16 cellular contexts compared by ENCODE assay signal in the genomic region with DNA sequence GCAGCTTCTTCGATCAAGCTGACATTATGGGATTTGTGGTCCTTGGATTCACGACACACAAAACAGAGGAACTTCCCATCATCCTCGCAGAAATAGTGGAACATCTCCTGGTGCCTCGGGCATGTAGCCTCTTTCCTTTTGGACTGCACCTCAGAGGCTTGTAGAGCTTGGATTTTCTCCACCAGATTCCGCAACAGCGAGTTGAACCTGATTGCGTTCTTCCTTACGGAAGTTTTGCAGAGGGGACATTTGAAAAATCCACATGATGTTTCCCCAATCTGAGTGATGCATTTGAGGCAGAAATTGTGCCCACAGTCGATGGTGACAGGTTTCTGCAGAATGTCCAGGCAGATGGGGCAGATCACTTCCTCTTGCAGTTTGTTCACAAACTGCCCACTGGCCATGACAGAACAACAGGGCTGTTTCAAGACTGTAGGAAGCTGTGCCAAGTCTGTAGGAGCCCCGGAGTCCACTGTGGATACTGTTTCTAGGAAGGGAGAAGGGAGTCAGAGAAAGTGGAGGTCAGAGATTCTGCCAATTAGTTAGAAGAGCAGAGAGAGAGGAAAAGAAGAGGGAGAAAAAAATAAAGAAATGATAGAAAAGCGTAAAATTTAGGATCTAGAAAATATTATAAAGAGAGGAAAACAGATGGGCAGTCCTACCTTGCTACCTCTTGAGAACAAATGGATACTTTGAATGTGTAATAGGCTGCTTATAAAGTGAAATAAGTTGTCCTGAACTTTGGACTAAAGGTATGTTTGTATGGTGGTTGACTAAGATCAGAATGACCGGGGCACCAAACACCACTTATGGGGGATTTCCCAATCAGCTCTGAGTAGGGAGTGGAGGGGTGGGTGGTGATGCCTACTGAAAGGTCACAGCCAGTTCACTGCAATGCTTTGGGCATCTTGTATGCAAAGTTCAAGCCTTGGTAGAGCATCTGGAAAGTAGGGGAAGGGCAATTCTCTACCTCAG. TPM values are rescaled to one million over a fixed set of nuclear protein-coding genes. Genes with fewer than 3 reads are reported as not detected.
DNase-seq lines count a peak whose midpoint lies in the region; ATAC-seq and TF ChIP-seq lines count a peak whose summit lies in the region.
"Had no signal": no experiment of that assay in that cellular context is flagged by ENCODE, and none has a peak within 500 bp of the region (broad histone marks: within the 10 kb centered on the region; RNA-seq: fewer than 3 reads in every experiment).

A gene with protein sequence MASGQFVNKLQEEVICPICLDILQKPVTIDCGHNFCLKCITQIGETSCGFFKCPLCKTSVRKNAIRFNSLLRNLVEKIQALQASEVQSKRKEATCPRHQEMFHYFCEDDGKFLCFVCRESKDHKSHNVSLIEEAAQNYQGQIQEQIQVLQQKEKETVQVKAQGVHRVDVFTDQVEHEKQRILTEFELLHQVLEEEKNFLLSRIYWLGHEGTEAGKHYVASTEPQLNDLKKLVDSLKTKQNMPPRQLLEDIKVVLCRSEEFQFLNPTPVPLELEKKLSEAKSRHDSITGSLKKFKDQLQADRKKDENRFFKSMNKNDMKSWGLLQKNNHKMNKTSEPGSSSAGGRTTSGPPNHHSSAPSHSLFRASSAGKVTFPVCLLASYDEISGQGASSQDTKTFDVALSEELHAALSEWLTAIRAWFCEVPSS (minus strand): TSS at position 689 of the 975 bp plus-strand sequence. CDS start 285 bp downstream, at position 404.

- WGBS in liver: 66% methylated on average over 12 of the region's 12 CpGs

- no peak for TF ChIP-seq CTCF in liver (IDR thresholded peaks at IDR 0.05; ENCODE audit: low read depth, low read length, missing input control)

- peaks cover 0 to 10% (median 2%) of the 10 kb centered on the region in 4 donors for H3K27me3 ChIP-seq in liver (ENCODE audit: control insufficient read depth in 4 of 4, insufficient read depth in 4 of 4, low read length in 3 of 4)
- H3K27me3 ChIP-seq: vagina had no signal

- peaks cover 0 to 9% (median 1%) of the 10 kb centered on the region in 4 donors for H3K4me1 ChIP-seq in liver (ENCODE audit: control insufficient read depth in 4 of 4, insufficient read depth in 4 of 4, low read length in 3 of 4)
- H3K4me1 ChIP-seq: foreskin keratinocyte, vagina had no signal

- H3K27ac ChIP-seq in liver (ENCODE audit: low read depth in 1 of 2, low read length in 2 of 2): no peak within 1 kb of the TSS
- H3K27ac ChIP-seq: brain microvascular endothelial cell, foreskin keratinocyte, vagina had no signal

- H3K9me3 ChIP-seq in liver (ENCODE audit: control insufficient read depth in 4 of 4, low read length in 3 of 4): no peaks in the 10 kb centered on the region
- H3K9me3 ChIP-seq: vagina had no signal

- DNase-seq in Caki2 (ENCODE audit: low read depth): peak; percentile 37
- peak; percentile 45 for DNase-seq in HuH-7 (ENCODE audit: low spot score)
- no peak for DNase-seq in GM03348 (ENCODE audit: low spot score)
- no peak for DNase-seq in NK-92 (lab: John Stamatoyannopoulos, UW; ENCODE audit: unreplicated experiment)
- no peak for DNase-seq in NOMO-1 treated with dmso at 0.1 percent for 144 hours (lab: John Stamatoyannopoulos, UW; ENCODE audit: unreplicated experiment)
- DNase-seq in activated effector memory CD4-positive, alpha-beta T cell treated with anti-CD3 and anti-CD28 coated beads, Interleukin-2, amount 50 U/mL, for 16 hours: no peak
- DNase-seq: brain microvascular endothelial cell; foreskin keratinocyte; stimulated activated CD4-positive, alpha-beta T cell treated with anti-CD3 and anti-CD28 coated beads, Interleukin-1b, Interleukin-23, amount 100 ng/mL, for 48 hours; SW 1271 had no signal

- in situ Hi-C loops in Caki2 (cut with HindIII; ENCODE audit: low pct_unique_long_range_greater_than_20kb, low sequenced_read_pairs): no loop called here

- H3K36me3 ChIP-seq in liver (ENCODE audit: control insufficient read depth in 4 of 4, insufficient read depth in 3 of 4, low read depth in 1 of 4, low read length in 3 of 4): no peaks in the 10 kb centered on the region
- H3K36me3 ChIP-seq: brain microvascular endothelial cell, vagina had no signal

- no peak within 1 kb of the TSS for H3K9ac ChIP-seq in liver (ENCODE audit: low read depth in 1 of 2, low read length in 2 of 2)

- no peak within 1 kb of the TSS for H3K4me3 ChIP-seq in liver (ENCODE audit: low read depth in 1 of 3, low read length in 3 of 3)
- H3K4me3 ChIP-seq: vagina had no signal

- TF ChIP-seq RAD21 in liver (IDR thresholded peaks at IDR 0.05): no peak

- ATAC-seq in GM18909 (IDR thresholded peaks at IDR 0.05; ENCODE audit: poor library complexity, unreplicated experiment): peak; percentile 90
- ATAC-seq: foreskin keratinocyte had no signal

TF ChIP-seq in liver, 16 proteins besides CTCF, POLR2A, EP300 and RAD21:
- TF ChIP-seq HNF4A (conservative IDR thresholded peaks at IDR 0.05): peak; percentile 55 to 84
- peak; percentile 19 for TF ChIP-seq TAF1 (conservative IDR thresholded peaks at IDR 0.05)
- TF ChIP-seq, protein P1, sequence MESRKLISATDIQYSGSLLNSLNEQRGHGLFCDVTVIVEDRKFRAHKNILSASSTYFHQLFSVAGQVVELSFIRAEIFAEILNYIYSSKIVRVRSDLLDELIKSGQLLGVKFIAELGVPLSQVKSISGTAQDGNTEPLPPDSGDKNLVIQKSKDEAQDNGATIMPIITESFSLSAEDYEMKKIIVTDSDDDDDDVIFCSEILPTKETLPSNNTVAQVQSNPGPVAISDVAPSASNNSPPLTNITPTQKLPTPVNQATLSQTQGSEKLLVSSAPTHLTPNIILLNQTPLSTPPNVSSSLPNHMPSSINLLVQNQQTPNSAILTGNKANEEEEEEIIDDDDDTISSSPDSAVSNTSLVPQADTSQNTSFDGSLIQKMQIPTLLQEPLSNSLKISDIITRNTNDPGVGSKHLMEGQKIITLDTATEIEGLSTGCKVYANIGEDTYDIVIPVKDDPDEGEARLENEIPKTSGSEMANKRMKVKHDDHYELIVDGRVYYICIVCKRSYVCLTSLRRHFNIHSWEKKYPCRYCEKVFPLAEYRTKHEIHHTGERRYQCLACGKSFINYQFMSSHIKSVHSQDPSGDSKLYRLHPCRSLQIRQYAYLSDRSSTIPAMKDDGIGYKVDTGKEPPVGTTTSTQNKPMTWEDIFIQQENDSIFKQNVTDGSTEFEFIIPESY (IDR thresholded peaks at IDR 0.05): no peak
- no peak for TF ChIP-seq EGR1 (IDR thresholded peaks at IDR 0.05; ENCODE audit: low read depth in 2 of 2)
- peak; percentile 31 to 64 for TF ChIP-seq RXRA (IDR thresholded peaks at IDR 0.05)
- peak; percentile 42 for TF ChIP-seq HNF4G (IDR thresholded peaks at IDR 0.05)
- TF ChIP-seq, protein P2, sequence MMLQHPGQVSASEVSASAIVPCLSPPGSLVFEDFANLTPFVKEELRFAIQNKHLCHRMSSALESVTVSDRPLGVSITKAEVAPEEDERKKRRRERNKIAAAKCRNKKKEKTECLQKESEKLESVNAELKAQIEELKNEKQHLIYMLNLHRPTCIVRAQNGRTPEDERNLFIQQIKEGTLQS (IDR thresholded peaks at IDR 0.05): no peak
- TF ChIP-seq SP1 (IDR thresholded peaks at IDR 0.05): peak; percentile 54
- TF ChIP-seq JUND (IDR thresholded peaks at IDR 0.05): no peak
- no peak for TF ChIP-seq FOXA2 (IDR thresholded peaks at IDR 0.05)

RNA-seq across cellular contexts. Expression of the gene that starts here (rescaled TPM):
- total RNA-seq in Caki2 (2014; rRNA removed; shearing (Covaris generic); ENCODE audit: low replicate concordance): 0.71 and 3.0 TPM in 2 replicates
- total RNA-seq in liver: under 1 TPM; 0.17 to 0.79 TPM
- 1 to 10 TPM in 1 of 2 donors, under 1 TPM in 1; 0.16 to 1.3 TPM for polyA plus RNA-seq in liver
- total RNA-seq: M059J, OCI-LY7, pulmonary artery endothelial cell, vagina had no signal

Comparison
In these comparisons a context has a peak if more than half of its experiments do, and no peak if none do; other contexts are left out.
1. DNase-seq: peak in Caki2 (single experiment) and HuH-7 (single experiment); none in GM03348 (single experiment), NK-92 (single experiment), NOMO-1 treated with dmso at 0.1 percent for 144 hours (single experiment) and activated effector memory CD4-positive, alpha-beta T cell treated with anti-CD3 and anti-CD28 coated beads, Interleukin-2, amount 50 U/mL, for 16 hours (single experiment).